Comparison of ENCODE assay signal across 1 cellular context in genomic region chr16:84292032-84292431, GRCh38.
TF ChIP-seq lines count a peak whose summit lies in the region.

No MANE protein-coding gene starts in this region.

TF ChIP-seq in H1, 55 proteins besides CTCF, POLR2A, EP300 and RAD21:
- TF ChIP-seq MAX (IDR thresholded peaks at IDR 0.05) (0 out of 2 replicates have a peak, but pooled peaks have one; percentile 11), CBX5 (IDR thresholded peaks at IDR 0.05; ENCODE audit: low read depth, low read length) (no peak), SP1 (IDR thresholded peaks at IDR 0.05; ENCODE audit: low read depth, low read length) (no peak)
